ENCODE assay signal across 17 cellular contexts in genomic region chr6:165487347-165487746, GRCh38.
"Had no signal": no experiment of that assay in that cellular context is flagged by ENCODE, and none has a peak within 500 bp of the region (broad histone marks: within the 10 kb centered on the region; RNA-seq: fewer than 3 reads in every experiment).

No MANE protein-coding gene starts in this region.

- ATAC-seq: activated CD8-positive, alpha-beta T cell treated with anti-CD3 and anti-CD28 coated beads for 36 hours; gastrocnemius medialis; mucosa of descending colon; stimulated activated naive B cell treated with anti-CD40 and anti-IgM and Interleukin-4, amounts not matched to agents 10 μg/mL and 1 μg/mL and 100 μg/mL, for 72 hours had no signal

- H3K36me3 Mint-ChIP-seq: naive B cell; stimulated activated naive B cell treated with anti-CD40 and anti-IgM and Interleukin-4, amounts not matched to agents 10 μg/mL and 1 μg/mL and 100 μg/mL, for 72 hours had no signal

- H3K27me3 Mint-ChIP-seq: activated CD4-positive, alpha-beta T cell treated with anti-CD3 and anti-CD28 coated beads, Interleukin-2, amount 10 ng/mL, durations not matched to agents 24 days and 14 days; activated CD8-positive, alpha-beta T cell treated with anti-CD3 and anti-CD28 coated beads for 36 hours; dendritic cell treated with granulocyte-macrophage colony-stimulating factor and Interleukin-4, amounts not matched to agents 40 ng/mL and 50 ng/mL, for 4 days; naive B cell; stimulated activated naive B cell treated with anti-CD40 and anti-IgM and Interleukin-4, amounts not matched to agents 10 μg/mL and 1 μg/mL and 100 μg/mL, for 72 hours had no signal

- H3K27ac Mint-ChIP-seq: activated CD4-positive, alpha-beta T cell treated with anti-CD3 and anti-CD28 coated beads, Interleukin-2, amount 10 ng/mL, durations not matched to agents 24 days and 14 days; activated CD8-positive, alpha-beta T cell treated with anti-CD3 and anti-CD28 coated beads for 36 hours; activated naive CD4-positive, alpha-beta T cell treated with anti-CD3 and anti-CD28 coated beads for 36 hours; dendritic cell treated with granulocyte-macrophage colony-stimulating factor and Interleukin-4, amounts not matched to agents 40 ng/mL and 50 ng/mL, for 4 days; naive B cell; stimulated activated naive B cell treated with anti-CD40 and anti-IgM and Interleukin-4, amounts not matched to agents 10 μg/mL and 1 μg/mL and 100 μg/mL, for 72 hours had no signal

- H3K4me3 ChIP-seq: gastrocnemius medialis, heart left ventricle, mucosa of descending colon had no signal

- H3K27me3 ChIP-seq: gastrocnemius medialis, heart left ventricle had no signal

- H3K9me3 Mint-ChIP-seq: activated naive CD4-positive, alpha-beta T cell treated with anti-CD3 and anti-CD28 coated beads for 36 hours had no signal

- DNase-seq: activated CD4-positive, alpha-beta T cell treated with anti-CD3 and anti-CD28 coated beads, Interleukin-2, amount 10 ng/mL, durations not matched to agents 24 days and 14 days; activated CD8-positive, alpha-beta T cell treated with anti-CD3 and anti-CD28 coated beads for 36 hours; activated naive CD4-positive, alpha-beta T cell treated with anti-CD3 and anti-CD28 coated beads for 36 hours; activated T-cell treated with anti-CD3 and anti-CD28 coated beads, Interleukin-2, amount 50 U/mL, for 1 hour; anterior cingulate cortex; effector CD8-positive, alpha-beta T cell; gastrocnemius medialis; kidney glomerular epithelial cell; mesenchymal stem cell; mucosa of descending colon; naive B cell; posterior cingulate gyrus; stimulated activated naive B cell treated with anti-CD40 and anti-IgM and Interleukin-4, amounts not matched to agents 10 μg/mL and 1 μg/mL and 100 μg/mL, for 72 hours; T-helper 1 cell; T-helper 9 cell had no signal

- H3K9me3 ChIP-seq: gastrocnemius medialis, mucosa of descending colon had no signal

- H3K4me1 ChIP-seq: gastrocnemius medialis had no signal

- H3K27ac ChIP-seq: gastrocnemius medialis, heart left ventricle had no signal

- H3K4me3 Mint-ChIP-seq: activated CD4-positive, alpha-beta T cell treated with anti-CD3 and anti-CD28 coated beads, Interleukin-2, amount 10 ng/mL, durations not matched to agents 24 days and 14 days; activated CD8-positive, alpha-beta T cell treated with anti-CD3 and anti-CD28 coated beads for 36 hours; activated naive CD4-positive, alpha-beta T cell treated with anti-CD3 and anti-CD28 coated beads for 36 hours; dendritic cell treated with granulocyte-macrophage colony-stimulating factor and Interleukin-4, amounts not matched to agents 40 ng/mL and 50 ng/mL, for 4 days; naive B cell; stimulated activated naive B cell treated with anti-CD40 and anti-IgM and Interleukin-4, amounts not matched to agents 10 μg/mL and 1 μg/mL and 100 μg/mL, for 72 hours had no signal

- H3K36me3 ChIP-seq: gastrocnemius medialis, heart left ventricle had no signal

- H3K4me1 Mint-ChIP-seq: activated CD4-positive, alpha-beta T cell treated with anti-CD3 and anti-CD28 coated beads, Interleukin-2, amount 10 ng/mL, durations not matched to agents 24 days and 14 days; naive B cell; stimulated activated naive B cell treated with anti-CD40 and anti-IgM and Interleukin-4, amounts not matched to agents 10 μg/mL and 1 μg/mL and 100 μg/mL, for 72 hours had no signal
